15 cellular contexts compared by ENCODE assay signal in genomic region chr17:78268960-78269892, GRCh38. TPM values are rescaled to one million over a fixed set of nuclear protein-coding genes. Genes with fewer than 3 reads are reported as not detected.
DNase-seq lines count a peak whose midpoint lies in the region; ATAC-seq and TF ChIP-seq lines count a peak whose summit lies in the region.
"Had no signal": no experiment of that assay in that cellular context is flagged by ENCODE, and none has a peak within 500 bp of the region (broad histone marks: within the 10 kb centered on the region; RNA-seq: fewer than 3 reads in every experiment).

No MANE protein-coding gene starts in this region.

- H2AFZ ChIP-seq in smooth muscle cell (ENCODE audit: low read depth): peak overlapping the region; percentile 34

- H3K9me3 Mint-ChIP-seq in activated naive CD8-positive, alpha-beta T cell treated with anti-CD3 and anti-CD28 coated beads, Interleukin-2, amount 50 U/mL, for 24 hours: no peaks in the 10 kb centered on the region

- WGBS in smooth muscle cell (ENCODE audit: low lambda C conversion rate): 8% methylated on average over 31 of the region's 34 CpGs

- H4K20me1 ChIP-seq in smooth muscle cell (ENCODE audit: low read depth): no peaks in the 10 kb centered on the region

- H3K9ac ChIP-seq in smooth muscle cell (ENCODE audit: low read depth): peak overlapping the region; percentile 54

- no peaks in the 10 kb centered on the region for H3K27me3 Mint-ChIP-seq in activated naive CD8-positive, alpha-beta T cell treated with anti-CD3 and anti-CD28 coated beads, Interleukin-2, amount 50 U/mL, for 24 hours

- peaks cover 4% of the 10 kb centered on the region for H3F3A ChIP-seq in smooth muscle cell (ENCODE audit: low read depth)

- no peaks in the 10 kb centered on the region for H3K36me3 Mint-ChIP-seq in activated naive CD8-positive, alpha-beta T cell treated with anti-CD3 and anti-CD28 coated beads, Interleukin-2, amount 50 U/mL, for 24 hours (ENCODE audit: low read depth)

- peaks cover 18% of the 10 kb centered on the region for H3K4me1 Mint-ChIP-seq in activated naive CD8-positive, alpha-beta T cell treated with anti-CD3 and anti-CD28 coated beads, Interleukin-2, amount 50 U/mL, for 24 hours

- H3K4me2 ChIP-seq in smooth muscle cell: peak overlapping the region; percentile 87

- H3K9me3 ChIP-seq in WERI-Rb-1 (ENCODE audit: severe bottlenecking) (peaks cover 3% of the 10 kb centered on the region), smooth muscle cell (replicated peaks; ENCODE audit: low read depth) (no peaks in the 10 kb centered on the region)

- no peak for ATAC-seq in activated naive CD8-positive, alpha-beta T cell treated with anti-CD3 and anti-CD28 coated beads, Interleukin-2, amount 50 U/mL, for 24 hours
- ATAC-seq in GM21723 (IDR thresholded peaks at IDR 0.05; ENCODE audit: unreplicated experiment): no peak

- DNase-seq in NCI-H2196 (lab: John Stamatoyannopoulos, UW; ENCODE audit: unreplicated experiment) (peak; percentile 44), NCI-H2196 treated with DMSO at 0.1 percent for 48 hours (lab: John Stamatoyannopoulos, UW; ENCODE audit: unreplicated experiment) (no peak), WERI-Rb-1 (peak; percentile 68), iris pigment epithelial cell (ENCODE audit: low read depth) (peak; percentile 35), smooth muscle cell (lab: John Stamatoyannopoulos, UW; ENCODE audit: unreplicated experiment) (peak; percentile 72)
- DNase-seq in activated naive CD8-positive, alpha-beta T cell treated with anti-CD3 and anti-CD28 coated beads, Interleukin-2, amount 50 U/mL, for 24 hours: no peak
- DNase-seq in stimulated activated CD8-positive, alpha-beta memory T cell treated with anti-CD3 and anti-CD28 coated beads, Interleukin-4, amount 100 ng/mL, for 48 hours: no peak
- DNase-seq: EL; NCI-H2081; RPMI8226; stimulated activated CD4-positive, alpha-beta T cell treated with anti-CD3 and anti-CD28 coated beads, Interleukin-12 subunit alpha, Interleukin-12 subunit beta, amount 100 ng/mL, for 4 hours had no signal

- H3K79me2 ChIP-seq in smooth muscle cell (ENCODE audit: low read depth): peaks cover 6% of the 10 kb centered on the region

- H3K36me3 ChIP-seq in WERI-Rb-1 (no peaks in the 10 kb centered on the region), smooth muscle cell (ENCODE audit: low read depth) (no peaks in the 10 kb centered on the region)

- TF ChIP-seq CTCF in WERI-Rb-1 (IDR thresholded peaks at IDR 0.05; ENCODE audit: low read depth, low read length) (no peak), smooth muscle cell (IDR thresholded peaks at IDR 0.05; ENCODE audit: borderline replicate concordance, insufficient read depth, poor library complexity, severe bottlenecking) (no peak)

- H3K27ac Mint-ChIP-seq in activated naive CD8-positive, alpha-beta T cell treated with anti-CD3 and anti-CD28 coated beads, Interleukin-2, amount 50 U/mL, for 24 hours: no peak overlapping the region
- H3K27ac Mint-ChIP-seq: activated T-helper 1 cell treated with anti-CD3 and anti-CD28 coated beads, Interleukin-12 subunit alpha, Interleukin-12 subunit beta, Interleukin-2, Interleukin-4 antibody, amounts not matched to agents 30 ng/mL and 10 ng/mL and 1 ng/mL, durations not matched to agents 14 hours and 24 hours and 36 hours had no signal

- H3K4me3 Mint-ChIP-seq in activated naive CD8-positive, alpha-beta T cell treated with anti-CD3 and anti-CD28 coated beads, Interleukin-2, amount 50 U/mL, for 24 hours: no peak overlapping the region
- H3K4me3 Mint-ChIP-seq: activated T-helper 1 cell treated with anti-CD3 and anti-CD28 coated beads, Interleukin-12 subunit alpha, Interleukin-12 subunit beta, Interleukin-2, Interleukin-4 antibody, amounts not matched to agents 30 ng/mL and 10 ng/mL and 1 ng/mL, durations not matched to agents 14 hours and 24 hours and 36 hours had no signal

- no peaks in the 10 kb centered on the region for H3K27me3 ChIP-seq in WERI-Rb-1 (ENCODE audit: insufficient read depth, low read depth, severe bottlenecking)
- no peaks in the 10 kb centered on the region for H3K27me3 ChIP-seq in smooth muscle cell (ENCODE audit: low read depth)

- H3K27ac ChIP-seq in WERI-Rb-1: peak overlapping the region; percentile 51
- peak overlapping the region; percentile 74 for H3K27ac ChIP-seq in smooth muscle cell (ENCODE audit: low read depth)

- H3K4me3 ChIP-seq in WERI-Rb-1 (ENCODE audit: low read depth, low read length) (no peak overlapping the region), smooth muscle cell (peak overlapping the region; percentile 28)

- peaks cover 42% of the 10 kb centered on the region for H3K4me1 ChIP-seq in smooth muscle cell (ENCODE audit: low read depth)

RNA-seq across cellular contexts. Expression of gene TMEM235, which starts 37.8 kb away (rescaled TPM):
- not detected in 2 replicates for total RNA-seq in smooth muscle cell
- not detected in 2 replicates for polyA plus RNA-seq in smooth muscle cell
- total RNA-seq: activated T-helper 1 cell treated with anti-CD3 and anti-CD28 coated beads, Interleukin-12 subunit alpha, Interleukin-12 subunit beta, Interleukin-2, Interleukin-4 antibody, amounts not matched to agents 30 ng/mL and 10 ng/mL and 1 ng/mL, durations not matched to agents 14 hours and 24 hours and 36 hours; glomerular endothelial cell had no signal
- polyA plus RNA-seq: AG04450 had no signal

RNA-seq across cellular contexts. Expression of gene BIRC5, which starts 55.2 kb away (rescaled TPM):
- total RNA-seq in smooth muscle cell: 7.7 and 15.3 TPM in 2 replicates
- 11.9 and 15.6 TPM in 2 replicates for polyA plus RNA-seq in smooth muscle cell

Comparison
In these comparisons a context has a peak if more than half of its experiments do, and no peak if none do; other contexts are left out.
1. DNase-seq: peak in NCI-H2196 (single experiment), WERI-Rb-1 (single experiment), iris pigment epithelial cell (single experiment) and smooth muscle cell (single experiment); none in NCI-H2196 treated with DMSO at 0.1 percent for 48 hours (single experiment), activated naive CD8-positive, alpha-beta T cell treated with anti-CD3 and anti-CD28 coated beads, Interleukin-2, amount 50 U/mL, for 24 hours (single experiment) and stimulated activated CD8-positive, alpha-beta memory T cell treated with anti-CD3 and anti-CD28 coated beads, Interleukin-4, amount 100 ng/mL, for 48 hours (single experiment).